In the genomic region with DNA sequence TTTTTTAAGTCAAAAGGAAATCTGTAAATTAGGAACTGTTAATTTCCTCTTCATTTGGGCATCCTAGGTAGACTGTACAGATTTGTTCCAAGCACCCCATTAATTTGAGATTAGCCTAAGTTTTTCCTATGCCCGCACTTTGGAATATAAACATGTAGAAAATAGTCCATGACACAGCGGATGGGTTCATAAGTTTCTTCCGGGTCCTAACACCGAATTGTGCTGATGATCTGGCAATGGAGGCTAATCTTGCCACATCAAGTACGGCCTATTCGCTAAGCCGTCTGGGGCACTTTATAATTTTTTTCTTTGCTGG, we compare ENCODE assay signal across 8 cellular contexts.
A peak's percentile ranks its signal among the peaks of the same experiment; 100 is the strongest.
DNase-seq lines count a peak whose midpoint lies in the region; ATAC-seq lines count a peak whose summit lies in the region.

No MANE protein-coding gene starts in this region.

- no peaks in the 10 kb centered on the region for H3K9me3 ChIP-seq in muscle layer of colon (ENCODE audit: low read length)

- H3K36me3 ChIP-seq in muscle layer of colon (ENCODE audit: insufficient read depth, low read length): no peaks in the 10 kb centered on the region

- H3K4me1 ChIP-seq in muscle layer of colon (ENCODE audit: insufficient read depth, low read length): peaks cover 19% of the 10 kb centered on the region

- H3K27ac ChIP-seq in caudate nucleus (ENCODE audit: low read depth, low read length): peak overlapping the region; percentile 99
- peak overlapping the region; percentile 95 for H3K27ac ChIP-seq in muscle layer of colon (ENCODE audit: low read depth, low read length)

- H3K4me3 ChIP-seq in muscle layer of colon (ENCODE audit: low read depth in 1 of 2, low read length in 2 of 2): peak overlapping the region; percentile 55 to 58

- DNase-seq in caudate nucleus (lab: John Stamatoyannopoulos, UW) (no peak), pons (ENCODE audit: low spot score) (no peak), NCI-H1092 (lab: John Stamatoyannopoulos, UW) (no peak), DMS 273 treated with DMSO at 0.1 percent for 48 hours (lab: John Stamatoyannopoulos, UW) (no peak), HCEC 1CT (no peak)

- ATAC-seq in GM18502 (IDR thresholded peaks at IDR 0.05; ENCODE audit: poor library complexity, unreplicated experiment) (peak; percentile 0), HG03460 (IDR thresholded peaks at IDR 0.05; ENCODE audit: unreplicated experiment) (peak; percentile 6)

- H3K9ac ChIP-seq in muscle layer of colon (ENCODE audit: low read length): peak overlapping the region; percentile 39

- H3K27me3 ChIP-seq in muscle layer of colon (ENCODE audit: control insufficient read depth in 1 of 2, insufficient read depth in 2 of 2, low read length in 2 of 2): no peaks in the 10 kb centered on the region
